14 cellular contexts compared by ENCODE assay signal in the genomic region with DNA sequence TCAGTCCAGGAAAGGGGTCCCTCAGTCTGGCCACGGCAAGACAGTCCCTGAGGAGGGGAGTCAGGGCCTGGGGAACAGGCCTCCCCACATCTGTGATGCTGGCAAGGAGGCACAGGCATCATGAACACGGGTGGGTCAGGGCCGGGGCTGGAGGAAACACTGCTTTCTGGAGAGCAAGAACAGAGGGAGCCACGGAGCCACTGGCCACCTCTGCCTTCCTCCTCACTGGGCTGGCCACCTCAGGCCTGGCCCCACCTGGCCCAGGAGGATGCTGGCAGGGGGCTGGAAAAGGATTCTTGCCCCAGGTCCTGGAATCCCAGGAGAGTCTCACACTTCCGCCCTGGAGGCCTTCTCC. TPM values are rescaled to one million over a fixed set of nuclear protein-coding genes. Genes with fewer than 3 reads are reported as not detected.
DNase-seq lines count a peak whose midpoint lies in the region; ATAC-seq and TF ChIP-seq lines count a peak whose summit lies in the region.
"Had no signal": no experiment of that assay in that cellular context is flagged by ENCODE, and none has a peak within 500 bp of the region (broad histone marks: within the 10 kb centered on the region; RNA-seq: fewer than 3 reads in every experiment).

No MANE protein-coding gene starts in this region.

- ATAC-seq in stimulated activated memory B cell treated with anti-CD40 and anti-IgM and Interleukin-4, amounts not matched to agents 10 μg/mL and 1 μg/mL and 100 μg/mL, for 72 hours: no peak
- ATAC-seq in HG03439 (IDR thresholded peaks at IDR 0.05; ENCODE audit: unreplicated experiment): no peak
- no peak for ATAC-seq in HG03280 (IDR thresholded peaks at IDR 0.05; ENCODE audit: unreplicated experiment)
- no peak for ATAC-seq in HG03457 (IDR thresholded peaks at IDR 0.05; ENCODE audit: unreplicated experiment)
- ATAC-seq: right cardiac atrium had no signal

- peaks cover 4% of the 10 kb centered on the region for H3K27me3 Mint-ChIP-seq in activated T-cell treated with anti-CD3 and anti-CD28 coated beads, Interleukin-2, amount 50 U/mL, for 24 hours
- H3K27me3 Mint-ChIP-seq in endothelial cell (ENCODE audit: unreplicated experiment): peaks cover 5% of the 10 kb centered on the region
- no peaks in the 10 kb centered on the region for H3K27me3 Mint-ChIP-seq in stimulated activated memory B cell treated with anti-CD40 and anti-IgM and Interleukin-4, amounts not matched to agents 10 μg/mL and 1 μg/mL and 100 μg/mL, for 72 hours

- peak overlapping the region; percentile 47 for H3K4me3 ChIP-seq in OCI-LY7 (ENCODE audit: low read depth, low read length, poor library complexity, severe bottlenecking)

- peak overlapping the region; percentile 59 for H3K27ac ChIP-seq in OCI-LY7 (ENCODE audit: low read depth, low read length, poor library complexity, severe bottlenecking)
- H3K27ac ChIP-seq: brain microvascular endothelial cell had no signal

- peak overlapping the region; percentile 76 for H3K4me3 Mint-ChIP-seq in activated T-cell treated with anti-CD3 and anti-CD28 coated beads, Interleukin-2, amount 50 U/mL, for 24 hours
- no peak overlapping the region for H3K4me3 Mint-ChIP-seq in endothelial cell (ENCODE audit: unreplicated experiment)
- H3K4me3 Mint-ChIP-seq in stimulated activated memory B cell treated with anti-CD40 and anti-IgM and Interleukin-4, amounts not matched to agents 10 μg/mL and 1 μg/mL and 100 μg/mL, for 72 hours: no peak overlapping the region

- CTCF ChIA-PET in OCI-LY7 (lab: Charles Lee; ENCODE audit: unreplicated experiment): no interaction called here

- no TSS peak for BruUV-seq in OCI-LY7 (replicated peaks; lab: Mats Ljungman, UMichigan)

- no peaks in the 10 kb centered on the region for H4K20me1 ChIP-seq in OCI-LY7 (ENCODE audit: insufficient read depth, low read length)

- H3K9me2 ChIP-seq in OCI-LY7 (ENCODE audit: insufficient read depth, low read length): no peaks in the 10 kb centered on the region

- H3K9me3 ChIP-seq in OCI-LY7 (ENCODE audit: low read length): no peaks in the 10 kb centered on the region
- H3K9me3 ChIP-seq: tibial nerve had no signal

- H3K36me3 Mint-ChIP-seq in activated T-cell treated with anti-CD3 and anti-CD28 coated beads, Interleukin-2, amount 50 U/mL, for 24 hours (ENCODE audit: low read depth): no peaks in the 10 kb centered on the region
- H3K36me3 Mint-ChIP-seq in endothelial cell (ENCODE audit: low read depth, unreplicated experiment): no peaks in the 10 kb centered on the region
- no peaks in the 10 kb centered on the region for H3K36me3 Mint-ChIP-seq in stimulated activated memory B cell treated with anti-CD40 and anti-IgM and Interleukin-4, amounts not matched to agents 10 μg/mL and 1 μg/mL and 100 μg/mL, for 72 hours

- H3K4me1 ChIP-seq in OCI-LY7 (ENCODE audit: insufficient read depth, low read length, poor library complexity, severe bottlenecking): peaks cover 91% of the 10 kb centered on the region

- POLR2A ChIA-PET in OCI-LY7 (lab: Charles Lee): interaction anchor here (1.0 kb wide), 1 partner anchor 15 kb away, joined by 3 read pairs; no protein-coding TSS in a partner anchor

- TF ChIP-seq CTCF in OCI-LY7 (conservative IDR thresholded peaks at IDR 0.05; ENCODE audit: low read length): no peak
- no peak for TF ChIP-seq CTCF in endothelial cell (IDR thresholded peaks at IDR 0.05; ENCODE audit: unreplicated experiment)

- no peak for DNase-seq in activated T-cell treated with anti-CD3 and anti-CD28 coated beads, Interleukin-2, amount 50 U/mL, for 24 hours
- DNase-seq in activated T-cell treated with anti-CD3 and anti-CD28 coated beads, Interleukin-2, amount 50 U/mL, for 48 hours: no peak
- DNase-seq in OCI-LY7 (ENCODE audit: low spot score) (no peak), endothelial cell (ENCODE audit: low spot score) (no peak)
- DNase-seq: ACHN, brain microvascular endothelial cell, mesenchymal stem cell, right cardiac atrium, T-helper 9 cell had no signal

- peak overlapping the region; percentile 78 for H3K4me2 ChIP-seq in OCI-LY7 (ENCODE audit: low read length)

- intact Hi-C loops in OCI-LY7 (cut with micrococcal nuclease; ENCODE audit: unreplicated experiment): no loop called here

- H3K4me1 Mint-ChIP-seq in activated T-cell treated with anti-CD3 and anti-CD28 coated beads, Interleukin-2, amount 50 U/mL, for 24 hours (ENCODE audit: low read depth): peaks cover 25% of the 10 kb centered on the region
- H3K4me1 Mint-ChIP-seq in endothelial cell (ENCODE audit: unreplicated experiment): peaks cover 49% of the 10 kb centered on the region
- H3K4me1 Mint-ChIP-seq in stimulated activated memory B cell treated with anti-CD40 and anti-IgM and Interleukin-4, amounts not matched to agents 10 μg/mL and 1 μg/mL and 100 μg/mL, for 72 hours: peaks cover 74% of the 10 kb centered on the region

- H3K9me3 Mint-ChIP-seq in activated T-cell treated with anti-CD3 and anti-CD28 coated beads, Interleukin-2, amount 50 U/mL, for 24 hours: no peaks in the 10 kb centered on the region
- no peaks in the 10 kb centered on the region for H3K9me3 Mint-ChIP-seq in endothelial cell (ENCODE audit: unreplicated experiment)
- no peaks in the 10 kb centered on the region for H3K9me3 Mint-ChIP-seq in stimulated activated memory B cell treated with anti-CD40 and anti-IgM and Interleukin-4, amounts not matched to agents 10 μg/mL and 1 μg/mL and 100 μg/mL, for 72 hours

- peak overlapping the region; percentile 92 for H3K27ac Mint-ChIP-seq in activated T-cell treated with anti-CD3 and anti-CD28 coated beads, Interleukin-2, amount 50 U/mL, for 24 hours
- peak overlapping the region; percentile 48 for H3K27ac Mint-ChIP-seq in endothelial cell (ENCODE audit: unreplicated experiment)
- peak overlapping the region; percentile 90 for H3K27ac Mint-ChIP-seq in stimulated activated memory B cell treated with anti-CD40 and anti-IgM and Interleukin-4, amounts not matched to agents 10 μg/mL and 1 μg/mL and 100 μg/mL, for 72 hours

- H2AFZ ChIP-seq in OCI-LY7 (ENCODE audit: low read length): peak overlapping the region; percentile 84; the same call in 1 of the 2 replicates

- H3K36me3 ChIP-seq in OCI-LY7 (ENCODE audit: insufficient read depth, low read length): no peaks in the 10 kb centered on the region
- H3K36me3 ChIP-seq: brain microvascular endothelial cell, tibial nerve had no signal

- no peaks in the 10 kb centered on the region for H3K79me2 ChIP-seq in OCI-LY7 (ENCODE audit: insufficient read depth, low read depth, low read length)

RNA-seq across cellular contexts. Expression of a gene that starts 15.7 kb away (rescaled TPM):
- total RNA-seq in OCI-LY7 (2014; rRNA removed; shearing (Covaris generic)): 0.19 TPM in 1 of 2 replicates, not detected in the other
- total RNA-seq in OCI-LY7 (2022): 0.29 and 0.48 TPM in 2 replicates
- total RNA-seq in endothelial cell (ENCODE audit: unreplicated experiment): 2.2 TPM

RNA-seq across cellular contexts. Expression of a gene that starts 18.2 kb away (rescaled TPM):
- 0.44 and 0.57 TPM in 2 replicates for total RNA-seq in OCI-LY7 (2014; rRNA removed; shearing (Covaris generic))
- total RNA-seq in OCI-LY7 (2022) (0.63 TPM in 1 of 2 replicates, not detected in the other), endothelial cell (ENCODE audit: unreplicated experiment) (3.0 TPM)
- total RNA-seq: right cardiac atrium, tibial nerve had no signal
